Comparison of ENCODE assay signal across 12 cellular contexts in genomic region chr3:98977520-98977919, GRCh38.
DNase-seq lines count a peak whose midpoint lies in the region; ATAC-seq and TF ChIP-seq lines count a peak whose summit lies in the region.
"Had no signal": no experiment of that assay in that cellular context is flagged by ENCODE, and none has a peak within 500 bp of the region (broad histone marks: within the 10 kb centered on the region; RNA-seq: fewer than 3 reads in every experiment).

No MANE protein-coding gene starts in this region.

- peak; percentile 52 for DNase-seq in AG04450 (ENCODE audit: low read depth, low spot score)
- peak; percentile 65 for DNase-seq in RWPE1 (ENCODE audit: low spot score)
- peak; percentile 75 for DNase-seq in fibroblast of peridontal ligament (ENCODE audit: extremely low read depth)
- no peak for DNase-seq in NCI-H2227 treated with DMSO at 0.1 percent for 48 hours (lab: John Stamatoyannopoulos, UW)
- DNase-seq: activated T-cell treated with anti-CD3 and anti-CD28 coated beads, Interleukin-2, amount 50 U/mL, for 24 hours; effector memory CD4-positive, alpha-beta T cell; NCI-H146; stimulated activated CD4-positive, alpha-beta T cell treated with anti-CD3 and anti-CD28 coated beads, Interleukin-12 subunit alpha, Interleukin-12 subunit beta, amount 100 ng/mL, for 4 hours had no signal

- H3K9me3 ChIP-seq in AG04450 (ENCODE audit: control insufficient read depth, insufficient read depth, low read length), result 0 out of 2 replicates have a peak, but pooled peaks cover 2% of the 10 kb centered on the region

- no peak overlapping the region for H3K4me3 ChIP-seq in AG04450 (ENCODE audit: low read depth, low read length)

- POLR2A ChIA-PET in AG04450 (lab: Yijun Ruan, JAX) (interaction anchor here (0.9 kb wide), 1 partner anchor 76 kb away, joined by 6 read pairs; the partner anchor contains the start of gene DCBLD2), RWPE1 (lab: Yijun Ruan, JAX; ENCODE audit: low non-redundant PET) (no interaction called here)

- H3K27me3 ChIP-seq in AG04450 (ENCODE audit: control insufficient read depth, insufficient read depth, low read length), result no peaks in the 10 kb centered on the region

- ATAC-seq in GM21723 (IDR thresholded peaks at IDR 0.05; ENCODE audit: unreplicated experiment) (peak; percentile 40), HG02885 (IDR thresholded peaks at IDR 0.05; ENCODE audit: poor library complexity, unreplicated experiment) (no peak), GM21526 (IDR thresholded peaks at IDR 0.05; ENCODE audit: low FRiP score, unreplicated experiment) (no peak), HG02938 (IDR thresholded peaks at IDR 0.05; ENCODE audit: unreplicated experiment) (no peak)

- TF ChIP-seq CTCF in AG04450 (IDR thresholded peaks at IDR 0.05; ENCODE audit: low read depth, low read length) (no peak), RWPE1 (conservative IDR thresholded peaks at IDR 0.05; ENCODE audit: low read depth) (no peak)

- CTCF ChIA-PET in AG04450 (lab: Charles Lee) (interaction anchor here (0.7 to 1.8 kb wide), 3 partner anchors 17 to 160 kb away, joined by 3 to 6 read pairs (median 3); no protein-coding TSS in a partner anchor), RWPE1 (lab: Yijun Ruan, JAX) (no interaction called here)

- H3K27ac ChIP-seq in AG04450 (ENCODE audit: low read depth, low read length), result no peak overlapping the region
- no peak overlapping the region for H3K27ac ChIP-seq in RWPE1
